ENCODE assay signal across 8 cellular contexts in genomic region chr15:76147906-76148553, GRCh38.
A peak's percentile ranks its signal among the peaks of the same experiment; 100 is the strongest.
DNase-seq lines count a peak whose midpoint lies in the region; ATAC-seq, FAIRE-seq and TF ChIP-seq lines count a peak whose summit lies in the region.

No MANE protein-coding gene starts in this region.

- 17% methylated on average over 21 of the region's 21 CpGs for WGBS in liver

- CTCF ChIA-PET in WTC11 (lab: Charles Lee), result interaction anchor here (0.6 to 4.9 kb wide), 23 partner anchors 8 to 338 kb away, joined by 3 to 113 read pairs (median 4); partner anchors contain the start of genes NRG4 and TMEM266

- TF ChIP-seq CTCF in GM12801 (IDR thresholded peaks at IDR 0.05; ENCODE audit: extremely low read depth, insufficient read length) (peak; percentile 96), WTC11 (IDR thresholded peaks at IDR 0.05) (peak; percentile 95), bronchial epithelial cell (IDR thresholded peaks at IDR 0.05; ENCODE audit: insufficient read depth, low read length, severe bottlenecking) (peak; percentile 86), liver (IDR thresholded peaks at IDR 0.05; ENCODE audit: low read depth, low read length, missing input control) (peak; percentile 84)

- no peak overlapping the region for H2AFZ ChIP-seq in Karpas-422 (ENCODE audit: low read length)

- DNase-seq in Karpas-422 (peak; percentile 82), WTC11 (ENCODE audit: low spot score) (peak; percentile 85), bronchial epithelial cell (ENCODE audit: low read depth) (peak; percentile 34), globus pallidus (ENCODE audit: low spot score) (no peak)
- peak; percentile 38 for DNase-seq in stimulated activated CD8-positive, alpha-beta memory T cell treated with anti-CD3 and anti-CD28 coated beads, Interleukin-15, amount 100 ng/mL, for 1 hour (ENCODE audit: low read depth)

- H3K36me3 Mint-ChIP-seq in WTC11, result no peaks in the 10 kb centered on the region

- no peak overlapping the region for H3K27ac ChIP-seq in Karpas-422 (ENCODE audit: low read length)
- H3K27ac ChIP-seq in liver (ENCODE audit: low read depth in 1 of 2, low read length in 2 of 2), result no peak overlapping the region

- no peaks in the 10 kb centered on the region for H3K36me3 ChIP-seq in Karpas-422 (ENCODE audit: insufficient read depth, low read length)
- H3K36me3 ChIP-seq in bronchial epithelial cell (ENCODE audit: control insufficient read depth, insufficient read depth, low read length), result no peaks in the 10 kb centered on the region
- H3K36me3 ChIP-seq in liver (ENCODE audit: control insufficient read depth in 4 of 4, insufficient read depth in 3 of 4, low read depth in 1 of 4, low read length in 3 of 4), result no peaks in the 10 kb centered on the region

- H3K9me2 ChIP-seq in Karpas-422 (replicated peaks; ENCODE audit: insufficient read depth, low read length), result no peaks in the 10 kb centered on the region

- ATAC-seq in WTC11, result peak; percentile 58
- ATAC-seq in GM21526 (IDR thresholded peaks at IDR 0.05; ENCODE audit: low FRiP score, unreplicated experiment), result no peak

- H3K79me2 ChIP-seq in Karpas-422 (ENCODE audit: low read length), result no peaks in the 10 kb centered on the region

- H3K27me3 ChIP-seq in Karpas-422 (ENCODE audit: low read length) (no peaks in the 10 kb centered on the region), bronchial epithelial cell (ENCODE audit: control insufficient read depth, insufficient read depth, low read length) (no peaks in the 10 kb centered on the region), liver (ENCODE audit: control insufficient read depth in 4 of 4, insufficient read depth in 4 of 4, low read length in 3 of 4) (peaks cover 0 to 9% (median 0%) of the 10 kb centered on the region in 4 donors)

- peaks cover 39% of the 10 kb centered on the region for H3K4me1 Mint-ChIP-seq in WTC11

- no peak overlapping the region for H3K9ac ChIP-seq in Karpas-422 (ENCODE audit: low read length)
- no peak overlapping the region for H3K9ac ChIP-seq in liver (ENCODE audit: low read depth in 1 of 2, low read length in 2 of 2)

- peaks cover 6% of the 10 kb centered on the region for H3K4me1 ChIP-seq in Karpas-422 (ENCODE audit: low read length)
- H3K4me1 ChIP-seq in liver (ENCODE audit: control insufficient read depth in 4 of 4, insufficient read depth in 4 of 4, low read length in 3 of 4), result peaks cover 2 to 15% (median 10%) of the 10 kb centered on the region in 4 donors

- no peaks in the 10 kb centered on the region for H3K27me3 Mint-ChIP-seq in WTC11 (ENCODE audit: low read depth)

- H3K9me3 ChIP-seq in Karpas-422 (ENCODE audit: low read length), result no peaks in the 10 kb centered on the region
- no peaks in the 10 kb centered on the region for H3K9me3 ChIP-seq in liver (ENCODE audit: control insufficient read depth in 4 of 4, low read length in 3 of 4)

- no peak for FAIRE-seq in bronchial epithelial cell (lab: Jason Lieb, UNC)

- no peak overlapping the region for H3K4me2 ChIP-seq in Karpas-422 (ENCODE audit: low read depth, low read length, poor library complexity, severe bottlenecking)

- no peaks in the 10 kb centered on the region for H4K20me1 ChIP-seq in Karpas-422 (ENCODE audit: insufficient read depth, low read depth, low read length)

- TF ChIP-seq RAD21 in liver (IDR thresholded peaks at IDR 0.05), result peak; percentile 53 to 66

- no peak overlapping the region for H3K4me3 ChIP-seq in Karpas-422 (ENCODE audit: low read length)
- no peak overlapping the region for H3K4me3 ChIP-seq in bronchial epithelial cell (ENCODE audit: low read depth, low read length)
- no peak overlapping the region for H3K4me3 ChIP-seq in liver (ENCODE audit: low read depth in 1 of 3, low read length in 3 of 3)

- H3K9me3 Mint-ChIP-seq in WTC11, result no peaks in the 10 kb centered on the region

- H3K4me3 Mint-ChIP-seq in WTC11, result peak overlapping the region; percentile 38; the same call in 1 of the 2 replicates

- POLR2A ChIA-PET in WTC11 (lab: Charles Lee), result no interaction called here

- no peak overlapping the region for H3K27ac Mint-ChIP-seq in WTC11

TF ChIP-seq in WTC11, 78 proteins besides CTCF, POLR2A, EP300 and RAD21:
- TF ChIP-seq, protein P1, sequence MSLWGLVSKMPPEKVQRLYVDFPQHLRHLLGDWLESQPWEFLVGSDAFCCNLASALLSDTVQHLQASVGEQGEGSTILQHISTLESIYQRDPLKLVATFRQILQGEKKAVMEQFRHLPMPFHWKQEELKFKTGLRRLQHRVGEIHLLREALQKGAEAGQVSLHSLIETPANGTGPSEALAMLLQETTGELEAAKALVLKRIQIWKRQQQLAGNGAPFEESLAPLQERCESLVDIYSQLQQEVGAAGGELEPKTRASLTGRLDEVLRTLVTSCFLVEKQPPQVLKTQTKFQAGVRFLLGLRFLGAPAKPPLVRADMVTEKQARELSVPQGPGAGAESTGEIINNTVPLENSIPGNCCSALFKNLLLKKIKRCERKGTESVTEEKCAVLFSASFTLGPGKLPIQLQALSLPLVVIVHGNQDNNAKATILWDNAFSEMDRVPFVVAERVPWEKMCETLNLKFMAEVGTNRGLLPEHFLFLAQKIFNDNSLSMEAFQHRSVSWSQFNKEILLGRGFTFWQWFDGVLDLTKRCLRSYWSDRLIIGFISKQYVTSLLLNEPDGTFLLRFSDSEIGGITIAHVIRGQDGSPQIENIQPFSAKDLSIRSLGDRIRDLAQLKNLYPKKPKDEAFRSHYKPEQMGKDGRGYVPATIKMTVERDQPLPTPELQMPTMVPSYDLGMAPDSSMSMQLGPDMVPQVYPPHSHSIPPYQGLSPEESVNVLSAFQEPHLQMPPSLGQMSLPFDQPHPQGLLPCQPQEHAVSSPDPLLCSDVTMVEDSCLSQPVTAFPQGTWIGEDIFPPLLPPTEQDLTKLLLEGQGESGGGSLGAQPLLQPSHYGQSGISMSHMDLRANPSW (CRISPR knock-in tag; conservative IDR thresholded peaks at IDR 0.05; ENCODE audit: low read depth), result no peak
- TF ChIP-seq ETV6 (CRISPR knock-in tag; IDR thresholded peaks at IDR 0.05), result 0 out of 2 replicates have a peak, but pooled peaks have one; percentile 24
- TF ChIP-seq ZNF423 (CRISPR knock-in tag; IDR thresholded peaks at IDR 0.05), result peak; percentile 86
- TF ChIP-seq IRF1 (CRISPR knock-in tag; IDR thresholded peaks at IDR 0.05), result no peak
- TF ChIP-seq MAX (CRISPR knock-in tag; IDR thresholded peaks at IDR 0.05), result 0 out of 2 replicates have a peak, but pooled peaks have one; percentile 18
TF ChIP-seq in WTC11: peak in this region for 3.

TF ChIP-seq in liver, 16 proteins besides CTCF, POLR2A, EP300 and RAD21:
- TF ChIP-seq TAF1 (conservative IDR thresholded peaks at IDR 0.05) (no peak), SP1 (IDR thresholded peaks at IDR 0.05) (no peak), MAX (IDR thresholded peaks at IDR 0.05) (no peak), ZBTB33 (IDR thresholded peaks at IDR 0.05) (no peak), NR2F2 (IDR thresholded peaks at IDR 0.05) (no peak), HNF4G (IDR thresholded peaks at IDR 0.05) (no peak), YY1 (IDR thresholded peaks at IDR 0.05) (no peak), FOXA1 (IDR thresholded peaks at IDR 0.05) (no peak), FOXA2 (IDR thresholded peaks at IDR 0.05) (no peak), JUND (IDR thresholded peaks at IDR 0.05) (no peak)
- TF ChIP-seq, protein P2, sequence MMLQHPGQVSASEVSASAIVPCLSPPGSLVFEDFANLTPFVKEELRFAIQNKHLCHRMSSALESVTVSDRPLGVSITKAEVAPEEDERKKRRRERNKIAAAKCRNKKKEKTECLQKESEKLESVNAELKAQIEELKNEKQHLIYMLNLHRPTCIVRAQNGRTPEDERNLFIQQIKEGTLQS (IDR thresholded peaks at IDR 0.05), result no peak
- TF ChIP-seq, protein P3, sequence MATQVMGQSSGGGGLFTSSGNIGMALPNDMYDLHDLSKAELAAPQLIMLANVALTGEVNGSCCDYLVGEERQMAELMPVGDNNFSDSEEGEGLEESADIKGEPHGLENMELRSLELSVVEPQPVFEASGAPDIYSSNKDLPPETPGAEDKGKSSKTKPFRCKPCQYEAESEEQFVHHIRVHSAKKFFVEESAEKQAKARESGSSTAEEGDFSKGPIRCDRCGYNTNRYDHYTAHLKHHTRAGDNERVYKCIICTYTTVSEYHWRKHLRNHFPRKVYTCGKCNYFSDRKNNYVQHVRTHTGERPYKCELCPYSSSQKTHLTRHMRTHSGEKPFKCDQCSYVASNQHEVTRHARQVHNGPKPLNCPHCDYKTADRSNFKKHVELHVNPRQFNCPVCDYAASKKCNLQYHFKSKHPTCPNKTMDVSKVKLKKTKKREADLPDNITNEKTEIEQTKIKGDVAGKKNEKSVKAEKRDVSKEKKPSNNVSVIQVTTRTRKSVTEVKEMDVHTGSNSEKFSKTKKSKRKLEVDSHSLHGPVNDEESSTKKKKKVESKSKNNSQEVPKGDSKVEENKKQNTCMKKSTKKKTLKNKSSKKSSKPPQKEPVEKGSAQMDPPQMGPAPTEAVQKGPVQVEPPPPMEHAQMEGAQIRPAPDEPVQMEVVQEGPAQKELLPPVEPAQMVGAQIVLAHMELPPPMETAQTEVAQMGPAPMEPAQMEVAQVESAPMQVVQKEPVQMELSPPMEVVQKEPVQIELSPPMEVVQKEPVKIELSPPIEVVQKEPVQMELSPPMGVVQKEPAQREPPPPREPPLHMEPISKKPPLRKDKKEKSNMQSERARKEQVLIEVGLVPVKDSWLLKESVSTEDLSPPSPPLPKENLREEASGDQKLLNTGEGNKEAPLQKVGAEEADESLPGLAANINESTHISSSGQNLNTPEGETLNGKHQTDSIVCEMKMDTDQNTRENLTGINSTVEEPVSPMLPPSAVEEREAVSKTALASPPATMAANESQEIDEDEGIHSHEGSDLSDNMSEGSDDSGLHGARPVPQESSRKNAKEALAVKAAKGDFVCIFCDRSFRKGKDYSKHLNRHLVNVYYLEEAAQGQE (IDR thresholded peaks at IDR 0.05), result no peak
